Comparison of ENCODE assay signal across 26 cellular contexts in the genomic region with DNA sequence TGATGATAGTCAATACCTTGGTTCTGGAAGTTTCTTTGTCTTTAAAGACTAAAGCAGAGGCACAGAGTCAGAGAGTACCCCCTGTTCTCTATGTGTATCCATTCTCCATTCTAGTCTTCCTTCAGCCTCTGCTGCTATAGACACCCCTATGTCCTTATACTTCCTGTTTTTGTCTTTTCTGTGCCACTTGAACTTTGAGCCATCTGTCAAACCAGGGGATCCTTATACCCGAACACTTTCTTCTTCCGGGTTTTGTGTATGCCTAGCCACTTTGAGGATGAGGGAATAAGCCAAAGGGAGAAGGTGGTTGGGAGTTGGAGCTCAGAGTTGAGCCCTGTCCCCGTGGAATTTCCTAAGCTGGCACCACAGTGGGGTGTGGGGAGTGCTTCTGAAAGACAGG.
DNase-seq lines count a peak whose midpoint lies in the region; ATAC-seq and TF ChIP-seq lines count a peak whose summit lies in the region.
"Had no signal": no experiment of that assay in that cellular context is flagged by ENCODE, and none has a peak within 500 bp of the region (broad histone marks: within the 10 kb centered on the region; RNA-seq: fewer than 3 reads in every experiment).

No MANE protein-coding gene starts in this region.

- H3K27me3 Mint-ChIP-seq in CD4-positive, CD25-positive, alpha-beta regulatory T cell, result no peaks in the 10 kb centered on the region
- H3K27me3 Mint-ChIP-seq in activated naive CD8-positive, alpha-beta T cell, result no peaks in the 10 kb centered on the region
- peaks cover 0 to 13% of the 10 kb centered on the region in 2 donors for H3K27me3 Mint-ChIP-seq in stimulated activated naive B cell treated with anti-CD40 and anti-IgM and Interleukin-4, amounts not matched to agents 10 μg/mL and 1 μg/mL and 100 μg/mL, for 72 hours

- H3K9me3 Mint-ChIP-seq in CD4-positive, CD25-positive, alpha-beta regulatory T cell, result peaks cover 0 to 7% (median 0%) of the 10 kb centered on the region in 7 donors
- no peaks in the 10 kb centered on the region for H3K9me3 Mint-ChIP-seq in activated naive CD8-positive, alpha-beta T cell (ENCODE audit: low read depth)
- H3K9me3 Mint-ChIP-seq in stimulated activated naive B cell treated with anti-CD40 and anti-IgM and Interleukin-4, amounts not matched to agents 10 μg/mL and 1 μg/mL and 100 μg/mL, for 72 hours, result peaks cover 0 to 5% of the 10 kb centered on the region in 2 donors
- H3K9me3 Mint-ChIP-seq: memory B cell, natural killer cell had no signal

- peak overlapping the region; percentile 58 for H3K4me3 ChIP-seq in CD4-positive, CD25-positive, alpha-beta regulatory T cell (ENCODE audit: low read depth, low read length)
- H3K4me3 ChIP-seq in NB4 (ENCODE audit: low read depth, low read length), result no peak overlapping the region
- H3K4me3 ChIP-seq: ovary, testis, vagina had no signal

- ATAC-seq in CD4-positive, CD25-positive, alpha-beta regulatory T cell (ENCODE audit: low read depth in 2 of 2), result no peak
- no peak for ATAC-seq in stimulated activated naive B cell treated with anti-CD40 and anti-IgM and Interleukin-4, amounts not matched to agents 10 μg/mL and 1 μg/mL and 100 μg/mL, for 72 hours (replicated peaks)
- ATAC-seq: natural killer cell, Panc1, right cardiac atrium had no signal

- peak overlapping the region; percentile 22 to 72 (median 49) for H3K4me3 Mint-ChIP-seq in CD4-positive, CD25-positive, alpha-beta regulatory T cell
- peak overlapping the region; percentile 21 for H3K4me3 Mint-ChIP-seq in activated naive CD8-positive, alpha-beta T cell
- no peak overlapping the region for H3K4me3 Mint-ChIP-seq in stimulated activated naive B cell treated with anti-CD40 and anti-IgM and Interleukin-4, amounts not matched to agents 10 μg/mL and 1 μg/mL and 100 μg/mL, for 72 hours
- H3K4me3 Mint-ChIP-seq: B cell, brain, endodermal cell, memory B cell, natural killer cell had no signal

- peak overlapping the region; percentile 56 for H3K27ac ChIP-seq in CD4-positive, CD25-positive, alpha-beta regulatory T cell (ENCODE audit: insufficient read depth, low read length, poor library complexity, severe bottlenecking)
- H3K27ac ChIP-seq: ovary, testis, vagina had no signal

- TF ChIP-seq POLR2A in NB4 (IDR thresholded peaks at IDR 0.05; ENCODE audit: extremely low read depth, insufficient read length), result no peak

- H3K27me3 ChIP-seq in CD4-positive, CD25-positive, alpha-beta regulatory T cell (ENCODE audit: control insufficient read depth, insufficient read depth, low read length), result no peaks in the 10 kb centered on the region
- H3K27me3 ChIP-seq: ovary, testis, vagina had no signal

- TF ChIP-seq CTCF in NB4 (IDR thresholded peaks at IDR 0.05; ENCODE audit: low read depth, low read length), result no peak

- no peaks in the 10 kb centered on the region for H3K36me3 ChIP-seq in CD4-positive, CD25-positive, alpha-beta regulatory T cell (ENCODE audit: control insufficient read depth, insufficient read depth, low read length)
- H3K36me3 ChIP-seq: ovary, vagina had no signal

- peaks cover 9% of the 10 kb centered on the region for H3K36me3 Mint-ChIP-seq in CD4-positive, CD25-positive, alpha-beta regulatory T cell
- peaks cover 18% of the 10 kb centered on the region for H3K36me3 Mint-ChIP-seq in activated naive CD8-positive, alpha-beta T cell
- H3K36me3 Mint-ChIP-seq in stimulated activated naive B cell treated with anti-CD40 and anti-IgM and Interleukin-4, amounts not matched to agents 10 μg/mL and 1 μg/mL and 100 μg/mL, for 72 hours, result peaks cover 0 to 4% of the 10 kb centered on the region in 2 donors
- H3K36me3 Mint-ChIP-seq: brain, memory B cell, natural killer cell had no signal

- peaks cover 61% of the 10 kb centered on the region for H3K4me1 ChIP-seq in CD4-positive, CD25-positive, alpha-beta regulatory T cell (ENCODE audit: control insufficient read depth, insufficient read depth, low read length, poor library complexity, severe bottlenecking)

- H3K9me3 ChIP-seq in CD4-positive, CD25-positive, alpha-beta regulatory T cell (ENCODE audit: control insufficient read depth in 2 of 2, low read length in 2 of 2), result no peaks in the 10 kb centered on the region
- H3K9me3 ChIP-seq: ovary, SK-N-SH, testis, vagina had no signal

- peak overlapping the region; percentile 89 to 96 (median 94) for H3K27ac Mint-ChIP-seq in CD4-positive, CD25-positive, alpha-beta regulatory T cell
- peak overlapping the region; percentile 77 for H3K27ac Mint-ChIP-seq in activated naive CD8-positive, alpha-beta T cell
- H3K27ac Mint-ChIP-seq in stimulated activated naive B cell treated with anti-CD40 and anti-IgM and Interleukin-4, amounts not matched to agents 10 μg/mL and 1 μg/mL and 100 μg/mL, for 72 hours, result no peak overlapping the region
- H3K27ac Mint-ChIP-seq: B cell, brain, endodermal cell, memory B cell, natural killer cell had no signal

- peaks cover 34 to 90% (median 50%) of the 10 kb centered on the region in 4 donors for H3K4me1 Mint-ChIP-seq in CD4-positive, CD25-positive, alpha-beta regulatory T cell
- H3K4me1 Mint-ChIP-seq in activated naive CD8-positive, alpha-beta T cell (ENCODE audit: low read depth), result peaks cover 78% of the 10 kb centered on the region
- H3K4me1 Mint-ChIP-seq in stimulated activated naive B cell treated with anti-CD40 and anti-IgM and Interleukin-4, amounts not matched to agents 10 μg/mL and 1 μg/mL and 100 μg/mL, for 72 hours, result peaks cover 16 to 26% of the 10 kb centered on the region in 2 donors

- DNase-seq in NCI-H2171 treated with DMSO at 0.1 percent for 48 hours (lab: John Stamatoyannopoulos, UW) (peak; percentile 24), NCI-H2171 (lab: John Stamatoyannopoulos, UW) (no peak), NB4 (ENCODE audit: low read depth) (peak; percentile 12), NCI-H187 (lab: John Stamatoyannopoulos, UW) (no peak)
- peak in 1 of 3 donors; percentile 71 for DNase-seq in CD4-positive, CD25-positive, alpha-beta regulatory T cell
- no peak for DNase-seq in stimulated activated naive B cell treated with anti-CD40 and anti-IgM and Interleukin-4, amounts not matched to agents 10 μg/mL and 1 μg/mL and 100 μg/mL, for 72 hours
- DNase-seq in effector CD8-positive, alpha-beta T cell (lab: John Stamatoyannopoulos, UW), result no peak
- DNase-seq: 8988T; activated CD4-positive, alpha-beta T cell treated with anti-CD3 and anti-CD28 coated beads, Interleukin-2, amount 50 U/mL, for 1 hour; activated T-cell treated with anti-CD3 and anti-CD28 coated beads, Interleukin-2, amount 50 U/mL, for 1 hour; endodermal cell; kidney glomerular epithelial cell; natural killer cell; NCI-H1694; NCI-H82; ovary; right cardiac atrium; SK-N-SH; stimulated activated CD4-positive, alpha-beta T cell treated with anti-CD3 and anti-CD28 coated beads, Interleukin-15, amount 100 ng/mL, for 24 hours; testis had no signal

Comparison
In these comparisons a context has a peak if more than half of its experiments do, and no peak if none do; other contexts are left out.
1. DNase-seq: peak in NCI-H2171 treated with DMSO at 0.1 percent for 48 hours (single experiment) and NB4 (single experiment); none in NCI-H2171 (single experiment), stimulated activated naive B cell treated with anti-CD40 and anti-IgM and Interleukin-4, amounts not matched to agents 10 μg/mL and 1 μg/mL and 100 μg/mL, for 72 hours (single experiment), NCI-H187 (0 of 2) and effector CD8-positive, alpha-beta T cell (single experiment).
2. H3K4me3 Mint-ChIP-seq: peak in CD4-positive, CD25-positive, alpha-beta regulatory T cell (4 of 4) and activated naive CD8-positive, alpha-beta T cell (single experiment); none in stimulated activated naive B cell treated with anti-CD40 and anti-IgM and Interleukin-4, amounts not matched to agents 10 μg/mL and 1 μg/mL and 100 μg/mL, for 72 hours (0 of 2).